1 cellular context compared by ENCODE assay signal in the genomic region with DNA sequence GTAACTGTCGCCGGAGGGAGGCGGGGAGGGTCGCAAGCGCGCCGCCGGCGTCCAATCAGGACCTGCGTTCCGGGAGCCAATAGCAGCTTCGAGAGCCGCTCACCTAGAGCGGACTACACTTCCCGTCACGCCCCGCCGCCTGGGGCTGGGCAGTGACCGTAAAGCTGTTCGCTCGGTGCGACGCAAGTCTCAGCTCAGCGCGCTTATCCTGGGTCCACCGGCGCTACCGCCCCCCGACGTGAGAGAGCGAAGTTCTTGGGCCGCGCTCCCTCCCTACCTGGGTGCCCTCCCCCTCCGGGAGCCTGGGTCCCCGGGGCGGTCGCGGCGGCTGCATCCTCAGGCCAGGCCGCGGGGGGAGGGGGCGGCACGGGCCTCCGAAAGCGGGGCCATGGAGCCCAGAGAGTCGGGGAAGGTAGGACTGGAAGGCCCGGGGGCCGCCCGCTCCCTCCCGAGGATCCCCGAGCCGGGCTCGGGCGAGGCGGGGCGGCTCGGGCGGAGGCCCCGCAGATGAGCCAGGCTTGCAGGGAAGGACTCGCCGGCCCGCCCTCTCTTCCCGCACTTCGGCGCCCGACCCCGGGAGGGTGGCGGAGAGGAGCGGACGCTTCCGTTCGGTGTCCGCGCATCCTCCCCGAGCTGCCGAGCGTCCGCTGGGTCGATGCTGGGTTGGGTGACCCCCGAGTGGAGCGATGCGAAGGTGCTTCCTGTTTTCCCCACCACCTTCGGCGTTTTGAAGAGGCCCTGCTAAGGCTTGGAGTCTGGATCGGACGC.
TF ChIP-seq lines count a peak whose summit lies in the region.

A gene (plus strand): TSS at position 152 of the 768 bp plus-strand sequence. CDS start 237 bp downstream, at position 389.

TF ChIP-seq in K562, 482 proteins besides CTCF, POLR2A, EP300 and RAD21 (continued from another document and continues in another):
- TF ChIP-seq ZC3H11A (IDR thresholded peaks at IDR 0.05; ENCODE audit: low read depth, low read length) (no peak), ZZZ3 (IDR thresholded peaks at IDR 0.05) (no peak), MTA1 (IDR thresholded peaks at IDR 0.05; ENCODE audit: borderline replicate concordance) (no peak), NR3C1 (CRISPR knock-in tag; IDR thresholded peaks at IDR 0.05) (no peak), NFE2 (IDR thresholded peaks at IDR 0.05; ENCODE audit: low read depth) (no peak), NFIX (CRISPR knock-in tag; IDR thresholded peaks at IDR 0.05; ENCODE audit: low read depth) (no peak), POLR3G (IDR thresholded peaks at IDR 0.05; ENCODE audit: extremely low read depth, insufficient read length, insufficient replicate concordance) (no peak), SMC3 (conservative IDR thresholded peaks at IDR 0.05; ENCODE audit: insufficient read depth, low read depth, low read length) (no peak), ZNF224 (CRISPR knock-in tag; IDR thresholded peaks at IDR 0.05) (peak; percentile 75; the same call in 1 of the 2 replicates), ZNF79 (CRISPR knock-in tag; IDR thresholded peaks at IDR 0.05; ENCODE audit: low read depth) (no peak), RBM15 (IDR thresholded peaks at IDR 0.05; ENCODE audit: insufficient read depth, low read length) (no peak), NCOA4 (IDR thresholded peaks at IDR 0.05; ENCODE audit: partially characterized antibody) (no peak), SREBF2 (CRISPR knock-in tag; IDR thresholded peaks at IDR 0.05) (no peak), SMARCB1 (IDR thresholded peaks at IDR 0.05; ENCODE audit: insufficient read length, low read depth) (no peak), SRSF3 (IDR thresholded peaks at IDR 0.05; ENCODE audit: insufficient read depth, low read length) (no peak), CEBPB (tag; IDR thresholded peaks at IDR 0.05) (no peak), NR2C2 (CRISPR knock-in tag; IDR thresholded peaks at IDR 0.05) (no peak), NR2C2 (tag; IDR thresholded peaks at IDR 0.05) (peak; percentile 77), CEBPG (CRISPR knock-in tag; IDR thresholded peaks at IDR 0.05) (no peak), CEBPG (tag; conservative IDR thresholded peaks at IDR 0.05 in 1 of 2, IDR thresholded peaks at IDR 0.05 in 1 of 2) (no peak), MCM3 (IDR thresholded peaks at IDR 0.05) (no peak), ZNF707 (CRISPR knock-in tag; conservative IDR thresholded peaks at IDR 0.05) (no peak), TAF7 (tag; IDR thresholded peaks at IDR 0.05) (no peak), HDAC3 (IDR thresholded peaks at IDR 0.05; ENCODE audit: borderline replicate concordance, partially characterized antibody) (no peak), POU5F1 (IDR thresholded peaks at IDR 0.05; ENCODE audit: borderline replicate concordance, low read depth, low read length, partially characterized antibody) (no peak), ZNF143 (CRISPR knock-in tag; IDR thresholded peaks at IDR 0.05) (peak; percentile 99), SRSF9 (IDR thresholded peaks at IDR 0.05; ENCODE audit: borderline replicate concordance, low read depth, low read length) (no peak), ZBTB17 (CRISPR knock-in tag; IDR thresholded peaks at IDR 0.05) (peak; percentile 88), ILF3 (IDR thresholded peaks at IDR 0.05; ENCODE audit: borderline replicate concordance) (no peak), KDM4B (IDR thresholded peaks at IDR 0.05; ENCODE audit: borderline replicate concordance in 2 of 2, low read depth in 1 of 2) (no peak), ZNF75A (CRISPR knock-in tag; IDR thresholded peaks at IDR 0.05) (0 out of 2 replicates have a peak, but pooled peaks have one; percentile 51), ZNF717 (CRISPR knock-in tag; IDR thresholded peaks at IDR 0.05) (no peak), ZSCAN32 (CRISPR knock-in tag; IDR thresholded peaks at IDR 0.05) (no peak)
- TF ChIP-seq, protein P1, sequence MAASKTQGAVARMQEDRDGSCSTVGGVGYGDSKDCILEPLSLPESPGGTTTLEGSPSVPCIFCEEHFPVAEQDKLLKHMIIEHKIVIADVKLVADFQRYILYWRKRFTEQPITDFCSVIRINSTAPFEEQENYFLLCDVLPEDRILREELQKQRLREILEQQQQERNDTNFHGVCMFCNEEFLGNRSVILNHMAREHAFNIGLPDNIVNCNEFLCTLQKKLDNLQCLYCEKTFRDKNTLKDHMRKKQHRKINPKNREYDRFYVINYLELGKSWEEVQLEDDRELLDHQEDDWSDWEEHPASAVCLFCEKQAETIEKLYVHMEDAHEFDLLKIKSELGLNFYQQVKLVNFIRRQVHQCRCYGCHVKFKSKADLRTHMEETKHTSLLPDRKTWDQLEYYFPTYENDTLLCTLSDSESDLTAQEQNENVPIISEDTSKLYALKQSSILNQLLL (CRISPR knock-in tag; IDR thresholded peaks at IDR 0.05; ENCODE audit: borderline replicate concordance): no peak
- TF ChIP-seq, protein P2, sequence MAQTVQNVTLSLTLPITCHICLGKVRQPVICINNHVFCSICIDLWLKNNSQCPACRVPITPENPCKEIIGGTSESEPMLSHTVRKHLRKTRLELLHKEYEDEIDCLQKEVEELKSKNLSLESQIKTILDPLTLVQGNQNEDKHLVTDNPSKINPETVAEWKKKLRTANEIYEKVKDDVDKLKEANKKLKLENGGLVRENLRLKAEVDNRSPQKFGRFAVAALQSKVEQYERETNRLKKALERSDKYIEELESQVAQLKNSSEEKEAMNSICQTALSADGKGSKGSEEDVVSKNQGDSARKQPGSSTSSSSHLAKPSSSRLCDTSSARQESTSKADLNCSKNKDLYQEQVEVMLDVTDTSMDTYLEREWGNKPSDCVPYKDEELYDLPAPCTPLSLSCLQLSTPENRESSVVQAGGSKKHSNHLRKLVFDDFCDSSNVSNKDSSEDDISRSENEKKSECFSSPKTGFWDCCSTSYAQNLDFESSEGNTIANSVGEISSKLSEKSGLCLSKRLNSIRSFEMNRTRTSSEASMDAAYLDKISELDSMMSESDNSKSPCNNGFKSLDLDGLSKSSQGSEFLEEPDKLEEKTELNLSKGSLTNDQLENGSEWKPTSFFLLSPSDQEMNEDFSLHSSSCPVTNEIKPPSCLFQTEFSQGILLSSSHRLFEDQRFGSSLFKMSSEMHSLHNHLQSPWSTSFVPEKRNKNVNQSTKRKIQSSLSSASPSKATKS (CRISPR knock-in tag; IDR thresholded peaks at IDR 0.05): no peak
- TF ChIP-seq, protein P3, sequence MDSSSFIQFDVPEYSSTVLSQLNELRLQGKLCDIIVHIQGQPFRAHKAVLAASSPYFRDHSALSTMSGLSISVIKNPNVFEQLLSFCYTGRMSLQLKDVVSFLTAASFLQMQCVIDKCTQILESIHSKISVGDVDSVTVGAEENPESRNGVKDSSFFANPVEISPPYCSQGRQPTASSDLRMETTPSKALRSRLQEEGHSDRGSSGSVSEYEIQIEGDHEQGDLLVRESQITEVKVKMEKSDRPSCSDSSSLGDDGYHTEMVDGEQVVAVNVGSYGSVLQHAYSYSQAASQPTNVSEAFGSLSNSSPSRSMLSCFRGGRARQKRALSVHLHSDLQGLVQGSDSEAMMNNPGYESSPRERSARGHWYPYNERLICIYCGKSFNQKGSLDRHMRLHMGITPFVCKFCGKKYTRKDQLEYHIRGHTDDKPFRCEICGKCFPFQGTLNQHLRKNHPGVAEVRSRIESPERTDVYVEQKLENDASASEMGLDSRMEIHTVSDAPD (CRISPR knock-in tag; IDR thresholded peaks at IDR 0.05): no peak
- TF ChIP-seq, protein P4, sequence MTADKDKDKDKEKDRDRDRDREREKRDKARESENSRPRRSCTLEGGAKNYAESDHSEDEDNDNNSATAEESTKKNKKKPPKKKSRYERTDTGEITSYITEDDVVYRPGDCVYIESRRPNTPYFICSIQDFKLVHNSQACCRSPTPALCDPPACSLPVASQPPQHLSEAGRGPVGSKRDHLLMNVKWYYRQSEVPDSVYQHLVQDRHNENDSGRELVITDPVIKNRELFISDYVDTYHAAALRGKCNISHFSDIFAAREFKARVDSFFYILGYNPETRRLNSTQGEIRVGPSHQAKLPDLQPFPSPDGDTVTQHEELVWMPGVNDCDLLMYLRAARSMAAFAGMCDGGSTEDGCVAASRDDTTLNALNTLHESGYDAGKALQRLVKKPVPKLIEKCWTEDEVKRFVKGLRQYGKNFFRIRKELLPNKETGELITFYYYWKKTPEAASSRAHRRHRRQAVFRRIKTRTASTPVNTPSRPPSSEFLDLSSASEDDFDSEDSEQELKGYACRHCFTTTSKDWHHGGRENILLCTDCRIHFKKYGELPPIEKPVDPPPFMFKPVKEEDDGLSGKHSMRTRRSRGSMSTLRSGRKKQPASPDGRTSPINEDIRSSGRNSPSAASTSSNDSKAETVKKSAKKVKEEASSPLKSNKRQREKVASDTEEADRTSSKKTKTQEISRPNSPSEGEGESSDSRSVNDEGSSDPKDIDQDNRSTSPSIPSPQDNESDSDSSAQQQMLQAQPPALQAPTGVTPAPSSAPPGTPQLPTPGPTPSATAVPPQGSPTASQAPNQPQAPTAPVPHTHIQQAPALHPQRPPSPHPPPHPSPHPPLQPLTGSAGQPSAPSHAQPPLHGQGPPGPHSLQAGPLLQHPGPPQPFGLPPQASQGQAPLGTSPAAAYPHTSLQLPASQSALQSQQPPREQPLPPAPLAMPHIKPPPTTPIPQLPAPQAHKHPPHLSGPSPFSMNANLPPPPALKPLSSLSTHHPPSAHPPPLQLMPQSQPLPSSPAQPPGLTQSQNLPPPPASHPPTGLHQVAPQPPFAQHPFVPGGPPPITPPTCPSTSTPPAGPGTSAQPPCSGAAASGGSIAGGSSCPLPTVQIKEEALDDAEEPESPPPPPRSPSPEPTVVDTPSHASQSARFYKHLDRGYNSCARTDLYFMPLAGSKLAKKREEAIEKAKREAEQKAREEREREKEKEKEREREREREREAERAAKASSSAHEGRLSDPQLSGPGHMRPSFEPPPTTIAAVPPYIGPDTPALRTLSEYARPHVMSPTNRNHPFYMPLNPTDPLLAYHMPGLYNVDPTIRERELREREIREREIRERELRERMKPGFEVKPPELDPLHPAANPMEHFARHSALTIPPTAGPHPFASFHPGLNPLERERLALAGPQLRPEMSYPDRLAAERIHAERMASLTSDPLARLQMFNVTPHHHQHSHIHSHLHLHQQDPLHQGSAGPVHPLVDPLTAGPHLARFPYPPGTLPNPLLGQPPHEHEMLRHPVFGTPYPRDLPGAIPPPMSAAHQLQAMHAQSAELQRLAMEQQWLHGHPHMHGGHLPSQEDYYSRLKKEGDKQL (CRISPR knock-in tag; IDR thresholded peaks at IDR 0.05; ENCODE audit: borderline replicate concordance): peak; percentile 90; the same call in 1 of the 2 replicates
- TF ChIP-seq, protein P5, sequence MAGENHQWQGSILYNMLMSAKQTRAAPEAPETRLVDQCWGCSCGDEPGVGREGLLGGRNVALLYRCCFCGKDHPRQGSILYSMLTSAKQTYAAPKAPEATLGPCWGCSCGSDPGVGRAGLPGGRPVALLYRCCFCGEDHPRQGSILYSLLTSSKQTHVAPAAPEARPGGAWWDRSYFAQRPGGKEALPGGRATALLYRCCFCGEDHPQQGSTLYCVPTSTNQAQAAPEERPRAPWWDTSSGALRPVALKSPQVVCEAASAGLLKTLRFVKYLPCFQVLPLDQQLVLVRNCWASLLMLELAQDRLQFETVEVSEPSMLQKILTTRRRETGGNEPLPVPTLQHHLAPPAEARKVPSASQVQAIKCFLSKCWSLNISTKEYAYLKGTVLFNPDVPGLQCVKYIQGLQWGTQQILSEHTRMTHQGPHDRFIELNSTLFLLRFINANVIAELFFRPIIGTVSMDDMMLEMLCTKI (IDR thresholded peaks at IDR 0.05; ENCODE audit: partially characterized antibody): no peak
- TF ChIP-seq, protein P6, sequence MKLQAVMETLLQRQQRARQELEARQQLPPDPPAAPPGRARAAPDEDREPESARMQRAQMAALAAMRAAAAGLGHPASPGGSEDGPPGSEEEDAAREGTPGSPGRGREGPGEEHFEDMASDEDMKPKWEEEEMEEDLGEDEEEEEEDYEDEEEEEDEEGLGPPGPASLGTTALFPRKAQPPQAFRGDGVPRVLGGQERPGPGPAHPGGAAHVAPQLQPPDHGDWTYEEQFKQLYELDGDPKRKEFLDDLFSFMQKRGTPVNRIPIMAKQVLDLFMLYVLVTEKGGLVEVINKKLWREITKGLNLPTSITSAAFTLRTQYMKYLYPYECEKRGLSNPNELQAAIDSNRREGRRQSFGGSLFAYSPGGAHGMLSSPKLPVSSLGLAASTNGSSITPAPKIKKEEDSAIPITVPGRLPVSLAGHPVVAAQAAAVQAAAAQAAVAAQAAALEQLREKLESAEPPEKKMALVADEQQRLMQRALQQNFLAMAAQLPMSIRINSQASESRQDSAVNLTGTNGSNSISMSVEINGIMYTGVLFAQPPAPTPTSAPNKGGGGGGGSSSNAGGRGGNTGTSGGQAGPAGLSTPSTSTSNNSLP (IDR thresholded peaks at IDR 0.05; ENCODE audit: borderline replicate concordance, low read depth, low read length): no peak
- TF ChIP-seq, protein P7, sequence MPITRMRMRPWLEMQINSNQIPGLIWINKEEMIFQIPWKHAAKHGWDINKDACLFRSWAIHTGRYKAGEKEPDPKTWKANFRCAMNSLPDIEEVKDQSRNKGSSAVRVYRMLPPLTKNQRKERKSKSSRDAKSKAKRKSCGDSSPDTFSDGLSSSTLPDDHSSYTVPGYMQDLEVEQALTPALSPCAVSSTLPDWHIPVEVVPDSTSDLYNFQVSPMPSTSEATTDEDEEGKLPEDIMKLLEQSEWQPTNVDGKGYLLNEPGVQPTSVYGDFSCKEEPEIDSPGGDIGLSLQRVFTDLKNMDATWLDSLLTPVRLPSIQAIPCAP (CRISPR knock-in tag; IDR thresholded peaks at IDR 0.05; ENCODE audit: borderline replicate concordance): no peak
